ENCODE assay signal across 28 cellular contexts in the genomic region with DNA sequence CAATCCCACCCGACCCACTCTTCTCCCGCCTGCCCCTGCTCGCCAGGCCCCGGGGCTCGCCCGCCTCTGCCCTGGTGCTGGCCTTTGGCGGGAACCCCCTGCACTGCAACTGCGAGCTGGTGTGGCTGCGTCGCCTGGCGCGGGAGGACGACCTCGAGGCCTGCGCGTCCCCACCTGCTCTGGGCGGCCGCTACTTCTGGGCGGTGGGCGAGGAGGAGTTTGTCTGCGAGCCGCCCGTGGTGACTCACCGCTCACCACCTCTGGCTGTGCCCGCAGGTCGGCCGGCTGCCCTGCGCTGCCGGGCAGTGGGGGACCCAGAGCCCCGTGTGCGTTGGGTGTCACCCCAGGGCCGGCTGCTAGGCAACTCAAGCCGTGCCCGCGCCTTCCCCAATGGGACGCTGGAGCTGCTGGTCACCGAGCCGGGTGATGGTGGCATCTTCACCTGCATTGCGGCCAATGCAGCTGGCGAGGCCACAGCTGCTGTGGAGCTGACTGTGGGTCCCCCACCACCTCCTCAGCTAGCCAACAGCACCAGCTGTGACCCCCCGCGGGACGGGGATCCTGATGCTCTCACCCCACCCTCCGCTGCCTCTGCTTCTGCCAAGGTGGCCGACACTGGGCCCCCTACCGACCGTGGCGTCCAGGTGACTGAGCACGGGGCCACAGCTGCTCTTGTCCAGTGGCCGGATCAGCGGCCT. TPM values are rescaled to one million over a fixed set of nuclear protein-coding genes. Genes with fewer than 3 reads are reported as not detected.
"Had no signal": no experiment of that assay in that cellular context is flagged by ENCODE, and none has a peak within 500 bp of the region (broad histone marks: within the 10 kb centered on the region; RNA-seq: fewer than 3 reads in every experiment).

No MANE protein-coding gene starts in this region.

- FAIRE-seq: RCC 7860, TTC549 had no signal

- H3K4me3 ChIP-seq: ascending aorta, body of pancreas had no signal

- H3K9me3 ChIP-seq: ascending aorta, body of pancreas had no signal

- H3K27me3 ChIP-seq: ascending aorta, body of pancreas had no signal

- ATAC-seq: activated naive CD4-positive, alpha-beta T cell treated with anti-CD3 and anti-CD28 coated beads, Interleukin-2, amount 50 U/mL, for 72 hours; activated naive CD8-positive, alpha-beta T cell treated with anti-CD3 and anti-CD28 coated beads, Interleukin-2, amount 50 U/mL, for 24 hours; activated T-cell treated with anti-CD3 and anti-CD28 coated beads, Interleukin-2, amount 50 U/mL, for 4 hours; body of pancreas; PC-3 had no signal

- H3K9me3 Mint-ChIP-seq: activated B cell treated with CpG ODN at 0.5 μM for 24 hours; activated CD4-positive, alpha-beta T cell treated with anti-CD3 and anti-CD28 coated beads, Interleukin-2, amount 10 ng/mL, durations not matched to agents 24 days and 14 days; activated naive CD4-positive, alpha-beta T cell treated with anti-CD3 and anti-CD28 coated beads, Interleukin-2, amount 50 U/mL, for 72 hours; activated naive CD8-positive, alpha-beta T cell treated with anti-CD3 and anti-CD28 coated beads, Interleukin-2, amount 50 U/mL, for 24 hours; activated T-cell treated with anti-CD3 and anti-CD28 coated beads, Interleukin-2, amount 50 U/mL, for 4 hours; central memory CD8-positive, alpha-beta T cell had no signal

- H3K36me3 Mint-ChIP-seq: activated naive CD4-positive, alpha-beta T cell treated with anti-CD3 and anti-CD28 coated beads, Interleukin-2, amount 50 U/mL, for 72 hours had no signal

- H3K27ac Mint-ChIP-seq: activated B cell treated with CpG ODN at 0.5 μM for 24 hours; activated CD4-positive, alpha-beta T cell treated with anti-CD3 and anti-CD28 coated beads, Interleukin-2, amount 10 ng/mL, durations not matched to agents 24 days and 14 days had no signal

- DNase-seq: activated B cell treated with CpG ODN at 0.5 μM for 24 hours; activated CD4-positive, alpha-beta T cell treated with anti-CD3 and anti-CD28 coated beads for 1 hour; activated CD4-positive, alpha-beta T cell treated with anti-CD3 and anti-CD28 coated beads, Interleukin-2, amount 10 ng/mL, durations not matched to agents 24 days and 14 days; activated CD4-positive, alpha-beta T cell treated with anti-CD3 and anti-CD28 coated beads, Interleukin-2, amount 50 U/mL, for 48 hours; activated effector memory CD4-positive, alpha-beta T cell treated with anti-CD3 and anti-CD28 coated beads, Interleukin-2, amount 50 U/mL, for 16 hours; activated naive CD4-positive, alpha-beta T cell treated with Interleukin-2 at 50 U/mL for 16 hours; activated naive CD8-positive, alpha-beta T cell treated with anti-CD3 and anti-CD28 coated beads, Interleukin-2, amount 50 U/mL, for 24 hours; activated T-cell treated with anti-CD3 and anti-CD28 coated beads, Interleukin-2, amount 50 U/mL, for 4 hours; amniotic stem cell; Karpas-422; MM.1S; NCI-H1105; NCI-H1436; NCI-H1694 treated with DMSO at 0.1 percent for 48 hours; NCI-H2029 treated with DMSO at 0.1 percent for 48 hours; NCI-H510A treated with DMSO at 0.1 percent for 48 hours; NCI-H69; PC-3; SHP77 treated with DMSO at 0.1 percent for 48 hours; T-helper 2 cell; T1000 had no signal

- H3K27ac ChIP-seq: ascending aorta, body of pancreas had no signal

- H3K4me3 Mint-ChIP-seq: activated B cell treated with CpG ODN at 0.5 μM for 24 hours; activated CD4-positive, alpha-beta T cell treated with anti-CD3 and anti-CD28 coated beads, Interleukin-2, amount 10 ng/mL, durations not matched to agents 24 days and 14 days; activated naive CD8-positive, alpha-beta T cell treated with anti-CD3 and anti-CD28 coated beads, Interleukin-2, amount 50 U/mL, for 24 hours; activated T-cell treated with anti-CD3 and anti-CD28 coated beads, Interleukin-2, amount 50 U/mL, for 4 hours; central memory CD8-positive, alpha-beta T cell had no signal

- H3K27me3 Mint-ChIP-seq: activated CD4-positive, alpha-beta T cell treated with anti-CD3 and anti-CD28 coated beads, Interleukin-2, amount 10 ng/mL, durations not matched to agents 24 days and 14 days; central memory CD8-positive, alpha-beta T cell had no signal

RNA-seq across cellular contexts. Expression of a gene that starts 32.1 kb away (rescaled TPM):
- total RNA-seq: activated B cell treated with CpG ODN at 0.5 μM for 24 hours; activated CD4-positive, alpha-beta T cell treated with anti-CD3 and anti-CD28 coated beads, Interleukin-2, amount 10 ng/mL, durations not matched to agents 24 days and 14 days; PC-3; SK-MEL-5 had no signal

RNA-seq across cellular contexts. Expression of a gene that starts 37.9 kb away (rescaled TPM):
- total RNA-seq: ascending aorta, PC-3, SK-MEL-5 had no signal
